ENCODE assay signal across 16 cellular contexts in genomic region chr14:54599932-54600331, GRCh38. TPM values are rescaled to one million over a fixed set of nuclear protein-coding genes. Genes with fewer than 3 reads are reported as not detected.
DNase-seq lines count a peak whose midpoint lies in the region; ATAC-seq and TF ChIP-seq lines count a peak whose summit lies in the region.
"Had no signal": no experiment of that assay in that cellular context is flagged by ENCODE, and none has a peak within 500 bp of the region (broad histone marks: within the 10 kb centered on the region; RNA-seq: fewer than 3 reads in every experiment).

No MANE protein-coding gene starts in this region.

- H3K4me1 ChIP-seq in A673 (ENCODE audit: insufficient read depth, low read length, poor library complexity, severe bottlenecking), result peaks cover 34% of the 10 kb centered on the region
- H3K4me1 ChIP-seq in adipocyte (ENCODE audit: control insufficient read depth, insufficient read depth, low read length), result peaks cover 33% of the 10 kb centered on the region
- H3K4me1 ChIP-seq in mesenchymal stem cell (ENCODE audit: control insufficient read depth, insufficient read depth, low read depth, low read length), result peaks cover 4% of the 10 kb centered on the region
- H3K4me1 ChIP-seq in suprapubic skin, result peaks cover 26% of the 10 kb centered on the region
- H3K4me1 ChIP-seq: pancreas had no signal

- H2BK5ac ChIP-seq in mesenchymal stem cell (ENCODE audit: low read depth, low read length, poor library complexity, severe bottlenecking), result peak overlapping the region; percentile 46

- no TSS peak for BruUV-seq in A673 (replicated peaks; lab: Mats Ljungman, UMichigan)

- H2AK5ac ChIP-seq in mesenchymal stem cell (ENCODE audit: low read length, severe bottlenecking), result peak overlapping the region; percentile 34

- H2BK15ac ChIP-seq in mesenchymal stem cell (ENCODE audit: low read depth, poor library complexity, severe bottlenecking), result no peak overlapping the region

- intact Hi-C loops in A673 (cut with micrococcal nuclease; ENCODE audit: unreplicated experiment), result no loop called here

- POLR2A ChIA-PET in A673 (lab: Charles Lee; ENCODE audit: low non-redundant PET), result no interaction called here

- H3K36me3 ChIP-seq in A673 (ENCODE audit: insufficient read depth, low read length, poor library complexity, severe bottlenecking) (no peaks in the 10 kb centered on the region), adipocyte (ENCODE audit: control insufficient read depth, insufficient read depth, low read length, severe bottlenecking) (no peaks in the 10 kb centered on the region), mesenchymal stem cell (ENCODE audit: control insufficient read depth in 1 of 2, insufficient read depth in 2 of 2, low read depth in 1 of 2, low read length in 2 of 2) (no peaks in the 10 kb centered on the region), suprapubic skin (no peaks in the 10 kb centered on the region)
- H3K36me3 ChIP-seq: adrenal gland, pancreas, SJCRH30 had no signal

- H2BK120ac ChIP-seq in mesenchymal stem cell (ENCODE audit: low read depth, low read length), result no peak overlapping the region

- H3K27me3 ChIP-seq in A673 (replicated peaks; ENCODE audit: insufficient read depth, low read depth, low read length, poor library complexity), result no peaks in the 10 kb centered on the region
- H3K27me3 ChIP-seq in adipocyte (replicated peaks; ENCODE audit: control insufficient read depth, insufficient read depth, low read length), result no peaks in the 10 kb centered on the region
- no peaks in the 10 kb centered on the region for H3K27me3 ChIP-seq in mesenchymal stem cell (ENCODE audit: control insufficient read depth in 1 of 2, insufficient read depth in 1 of 2, low read length in 2 of 2)
- no peaks in the 10 kb centered on the region for H3K27me3 ChIP-seq in suprapubic skin
- H3K27me3 ChIP-seq: adrenal gland, pancreas, SJCRH30 had no signal

- no peak overlapping the region for H3K18ac ChIP-seq in mesenchymal stem cell (ENCODE audit: low read depth in 1 of 2, low read length in 2 of 2)

- no peak for TF ChIP-seq EP300 in suprapubic skin (IDR thresholded peaks at IDR 0.05)

- H3K23ac ChIP-seq in mesenchymal stem cell (ENCODE audit: low read length in 2 of 2), result no peak overlapping the region

- TF ChIP-seq POLR2A in suprapubic skin (IDR thresholded peaks at IDR 0.05), result no peak

- no peak overlapping the region for H2AFZ ChIP-seq in mesenchymal stem cell (ENCODE audit: low read depth, low read length)

- H3K4me3 ChIP-seq in A673 (ENCODE audit: low read depth, low read length, poor library complexity, severe bottlenecking) (no peak overlapping the region), adipocyte (ENCODE audit: low read length) (no peak overlapping the region), mesenchymal stem cell (ENCODE audit: insufficient read depth in 1 of 2, low read depth in 1 of 2, low read length in 2 of 2) (no peak overlapping the region), suprapubic skin (no peak overlapping the region)
- H3K4me3 ChIP-seq: adrenal gland, K562, pancreas, SJCRH30 had no signal

- no peak overlapping the region for H3K27ac ChIP-seq in A673 (ENCODE audit: low read depth, low read length, poor library complexity, severe bottlenecking)
- H3K27ac ChIP-seq in mesenchymal stem cell (ENCODE audit: low read length, poor library complexity, severe bottlenecking), result no peak overlapping the region
- no peak overlapping the region for H3K27ac ChIP-seq in suprapubic skin
- H3K27ac ChIP-seq: pancreas, SJCRH30 had no signal

- CTCF ChIA-PET in A673 (lab: Charles Lee), result interaction anchor here (0.6 kb wide), 1 partner anchor 119 kb away, joined by 6 read pairs; no protein-coding TSS in a partner anchor

- 0% methylated on average over 1 of the region's 1 CpG for WGBS in mesenchymal stem cell
- 16% methylated on average over 1 of the region's 1 CpG for WGBS in suprapubic skin

- TF ChIP-seq CTCF in A673 (conservative IDR thresholded peaks at IDR 0.05; ENCODE audit: low read depth, low read length), result no peak
- no peak for TF ChIP-seq CTCF in suprapubic skin (IDR thresholded peaks at IDR 0.05)

- no peak overlapping the region for H2BK12ac ChIP-seq in mesenchymal stem cell (ENCODE audit: low read length in 2 of 2)

- no peak overlapping the region for H3K14ac ChIP-seq in mesenchymal stem cell (ENCODE audit: low read length in 2 of 2)

- H4K91ac ChIP-seq in mesenchymal stem cell (ENCODE audit: low read length), result no peak overlapping the region

- no peak overlapping the region for H3K4me2 ChIP-seq in mesenchymal stem cell (ENCODE audit: low read length, poor library complexity, severe bottlenecking)

- H3K4ac ChIP-seq in mesenchymal stem cell (ENCODE audit: low read depth in 1 of 2, low read length in 2 of 2), result no peak overlapping the region

- peaks cover 15% of the 10 kb centered on the region for H3K79me1 ChIP-seq in mesenchymal stem cell (replicated peaks; ENCODE audit: low read length, poor library complexity, severe bottlenecking)

- peak; percentile 49 for DNase-seq in A673 (ENCODE audit: low spot score)
- peak; percentile 68 for DNase-seq in HT1080 (ENCODE audit: low read depth)
- peak; percentile 52 for DNase-seq in adipocyte (ENCODE audit: low read depth)
- no peak for DNase-seq in mesenchymal stem cell
- DNase-seq in suprapubic skin (ENCODE audit: low spot score in 2 of 2), result no peak
- DNase-seq in inferior parietal cortex (ENCODE audit: extremely low spot score), result no peak
- no peak for DNase-seq in retina
- DNase-seq: activated CD4-positive, alpha-beta T cell treated with anti-CD3 and anti-CD28 coated beads, Interleukin-2, amount 50 U/mL, for 4 hours; adrenal gland; midbrain; NCI-H1930; pancreas; SJCRH30; stimulated activated CD4-positive, alpha-beta T cell treated with anti-CD3 and anti-CD28 coated beads, Interleukin-12 subunit alpha, Interleukin-12 subunit beta, amount 100 ng/mL, for 4 hours had no signal

- no peak for ATAC-seq in GM21447 (IDR thresholded peaks at IDR 0.05; ENCODE audit: unreplicated experiment)
- ATAC-seq: K562, pancreas had no signal

- H3K9me3 ChIP-seq in A673 (ENCODE audit: low read depth, low read length, poor library complexity, severe bottlenecking), result no peaks in the 10 kb centered on the region
- no peaks in the 10 kb centered on the region for H3K9me3 ChIP-seq in adipocyte (ENCODE audit: control insufficient read depth, low read length)
- no peaks in the 10 kb centered on the region for H3K9me3 ChIP-seq in mesenchymal stem cell (ENCODE audit: control insufficient read depth, low read length)
- no peaks in the 10 kb centered on the region for H3K9me3 ChIP-seq in suprapubic skin
- H3K9me3 ChIP-seq: adrenal gland, pancreas, SJCRH30 had no signal

- no peak overlapping the region for H4K8ac ChIP-seq in mesenchymal stem cell (ENCODE audit: low read length)

- H3K9ac ChIP-seq in adipocyte (ENCODE audit: low read length) (no peak overlapping the region), mesenchymal stem cell (ENCODE audit: low read length) (no peak overlapping the region)

RNA-seq across cellular contexts. Expression of gene SAMD4A, which starts 33.0 kb away (rescaled TPM):
- total RNA-seq in A673 (2021) (19.8 and 26.5 TPM in 2 replicates), suprapubic skin (10 to 100 TPM in 2 of 4 donors, 1 to 10 TPM in 2; 7.7 to 26.6 (median 9.7) TPM)
- 10.0 and 16.3 TPM in 2 replicates for total RNA-seq in HT1080 (2014; rRNA removed; shearing (Covaris generic))
- polyA plus RNA-seq in HT1080 (2015; cell fraction: cytosol; rRNA removed), result 8.8 and 10.6 TPM in 2 replicates
- 29.2 and 29.6 TPM in 2 replicates for polyA plus RNA-seq in HT1080 (2015; cell fraction: nucleus; rRNA removed)
- polyA plus RNA-seq in mesenchymal stem cell (2013, experiment 1 of 2), result 21.1 TPM
- 21.2 TPM for polyA plus RNA-seq in mesenchymal stem cell (2013, experiment 2 of 2)

Comparison
In these comparisons a context has a peak if more than half of its experiments do, and no peak if none do; other contexts are left out.
1. DNase-seq: peak in A673 (single experiment), HT1080 (single experiment) and adipocyte (single experiment); none in mesenchymal stem cell (single experiment), suprapubic skin (0 of 2), inferior parietal cortex (single experiment) and retina (single experiment).